ENCODE assay signal across 22 cellular contexts in the genomic region with DNA sequence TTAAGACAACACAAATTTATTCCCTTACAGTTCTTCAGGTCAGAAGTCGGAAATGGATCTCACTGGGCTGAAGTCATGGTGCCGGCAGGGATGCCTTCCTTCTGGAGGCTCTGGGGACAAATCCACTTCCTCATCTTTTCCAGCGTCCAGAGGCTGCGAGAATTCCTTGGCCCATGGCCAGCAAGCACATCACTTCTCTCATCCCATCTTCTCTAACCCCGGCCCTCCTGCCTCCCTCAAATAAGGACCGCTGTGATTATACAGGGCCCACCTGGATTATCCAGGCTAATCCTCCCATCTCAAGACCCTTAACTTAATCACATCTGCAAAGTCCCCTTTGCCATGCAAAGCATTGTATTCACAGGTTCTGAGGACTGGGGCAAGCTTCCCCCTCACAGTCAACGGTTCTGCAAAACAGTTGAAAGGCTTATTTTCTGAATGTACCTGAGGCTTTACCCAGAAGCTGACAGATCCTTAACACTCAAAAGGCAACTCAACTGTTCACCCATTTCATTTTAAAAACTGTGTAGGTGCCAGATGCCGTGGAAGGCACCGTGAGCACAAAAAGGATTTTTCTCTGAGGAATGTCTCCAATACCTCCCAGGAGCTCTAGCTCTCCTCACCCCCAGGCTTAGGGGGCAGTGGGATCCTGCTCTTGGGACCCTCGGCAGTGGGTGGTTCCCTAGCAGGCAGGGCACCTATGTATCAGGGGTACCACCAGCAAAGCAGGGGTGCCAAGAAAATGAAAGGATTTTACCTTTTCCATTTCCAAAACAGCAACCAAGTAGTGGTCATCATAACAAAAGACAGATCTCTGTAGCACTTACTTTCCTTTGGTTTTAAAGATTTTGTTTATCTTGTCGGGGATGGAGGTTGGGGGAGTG.
DNase-seq lines count a peak whose midpoint lies in the region; ATAC-seq and TF ChIP-seq lines count a peak whose summit lies in the region.
"Had no signal": no experiment of that assay in that cellular context is flagged by ENCODE, and none has a peak within 500 bp of the region (broad histone marks: within the 10 kb centered on the region; RNA-seq: fewer than 3 reads in every experiment).

No MANE protein-coding gene starts in this region.

- H3K27ac Mint-ChIP-seq in activated naive CD4-positive, alpha-beta T cell treated with anti-CD3 and anti-CD28 coated beads, Interleukin-2, amount 50 U/mL, for 72 hours, result peak overlapping the region; percentile 55 to 72
- no peak overlapping the region for H3K27ac Mint-ChIP-seq in stimulated activated naive B cell treated with anti-CD40 and anti-IgM and Interleukin-4, amounts not matched to agents 10 μg/mL and 1 μg/mL and 100 μg/mL, for 72 hours

- peaks cover 0 to 6% (median 0%) of the 10 kb centered on the region in 4 donors for H3K4me1 ChIP-seq in esophagus muscularis mucosa

- ATAC-seq in activated naive CD4-positive, alpha-beta T cell treated with anti-CD3 and anti-CD28 coated beads, Interleukin-2, amount 50 U/mL, for 72 hours, result no peak
- no peak for ATAC-seq in stimulated activated naive B cell treated with anti-CD40 and anti-IgM and Interleukin-4, amounts not matched to agents 10 μg/mL and 1 μg/mL and 100 μg/mL, for 72 hours (replicated peaks)
- ATAC-seq: HCT116, Panc1 had no signal

- no peak overlapping the region for H3K4me3 Mint-ChIP-seq in stimulated activated naive B cell treated with anti-CD40 and anti-IgM and Interleukin-4, amounts not matched to agents 10 μg/mL and 1 μg/mL and 100 μg/mL, for 72 hours

- no peaks in the 10 kb centered on the region for H3K9me3 Mint-ChIP-seq in activated naive CD4-positive, alpha-beta T cell treated with anti-CD3 and anti-CD28 coated beads, Interleukin-2, amount 50 U/mL, for 72 hours
- no peaks in the 10 kb centered on the region for H3K9me3 Mint-ChIP-seq in stimulated activated naive B cell treated with anti-CD40 and anti-IgM and Interleukin-4, amounts not matched to agents 10 μg/mL and 1 μg/mL and 100 μg/mL, for 72 hours

- H3K9me3 ChIP-seq in WERI-Rb-1 (ENCODE audit: severe bottlenecking) (no peaks in the 10 kb centered on the region), esophagus muscularis mucosa (no peaks in the 10 kb centered on the region)

- H3K4me3 ChIP-seq in WERI-Rb-1 (ENCODE audit: low read depth, low read length), result no peak overlapping the region
- no peak overlapping the region for H3K4me3 ChIP-seq in esophagus muscularis mucosa

- TF ChIP-seq EP300 in esophagus muscularis mucosa (IDR thresholded peaks at IDR 0.05), result no peak

- TF ChIP-seq POLR2A in esophagus muscularis mucosa (IDR thresholded peaks at IDR 0.05; ENCODE audit: low read depth), result no peak

- H3K36me3 ChIP-seq in WERI-Rb-1 (no peaks in the 10 kb centered on the region), esophagus muscularis mucosa (peaks cover 0 to 9% (median 2%) of the 10 kb centered on the region in 4 donors)

- H3K27me3 ChIP-seq in WERI-Rb-1 (ENCODE audit: insufficient read depth, low read depth, severe bottlenecking), result no peaks in the 10 kb centered on the region
- H3K27me3 ChIP-seq in esophagus muscularis mucosa, result no peaks in the 10 kb centered on the region

- H3K36me3 Mint-ChIP-seq in activated naive CD4-positive, alpha-beta T cell treated with anti-CD3 and anti-CD28 coated beads, Interleukin-2, amount 50 U/mL, for 72 hours, result no peaks in the 10 kb centered on the region
- H3K36me3 Mint-ChIP-seq in stimulated activated naive B cell treated with anti-CD40 and anti-IgM and Interleukin-4, amounts not matched to agents 10 μg/mL and 1 μg/mL and 100 μg/mL, for 72 hours, result no peaks in the 10 kb centered on the region

- 81% methylated on average over 11 of the region's 11 CpGs for WGBS in esophagus muscularis mucosa

- intact Hi-C loops in esophagus muscularis mucosa (cut with DNase I), result no loop called here

- H3K27ac ChIP-seq in WERI-Rb-1 (no peak overlapping the region), esophagus muscularis mucosa (replicated peaks in 1 of 4) (no peak overlapping the region)
- H3K27ac ChIP-seq: KMS-11 had no signal

- no peak for DNase-seq in activated naive CD4-positive, alpha-beta T cell treated with anti-CD3 and anti-CD28 coated beads, Interleukin-2, amount 50 U/mL, for 72 hours (ENCODE audit: low spot score in 2 of 2)
- no peak for DNase-seq in activated naive CD4-positive, alpha-beta T cell treated with anti-CD3 and anti-CD28 coated beads, Interleukin-2, amount 50 U/mL, for 16 hours
- DNase-seq in WERI-Rb-1 (peak; percentile 52), esophagus muscularis mucosa (ENCODE audit: extremely low spot score) (peak; percentile 88), hepatic stellate cell (ENCODE audit: low spot score) (no peak), NCI-H69 (lab: John Stamatoyannopoulos, UW) (no peak)
- DNase-seq in stimulated activated naive B cell treated with anti-CD40 and anti-IgM and Interleukin-4, amounts not matched to agents 10 μg/mL and 1 μg/mL and 100 μg/mL, for 72 hours, result no peak
- DNase-seq: 8988T, Calu3, DMS153, DND-41, IMR-90, NCI-H1048, NCI-H1417, NCI-H1694, NCI-H2081, NCI-H2227 treated with DMSO at 0.1 percent for 48 hours, NCI-H748 treated with DMSO at 0.1 percent for 48 hours, SHP77 treated with DMSO at 0.1 percent for 48 hours had no signal

- H3K4me1 Mint-ChIP-seq in stimulated activated naive B cell treated with anti-CD40 and anti-IgM and Interleukin-4, amounts not matched to agents 10 μg/mL and 1 μg/mL and 100 μg/mL, for 72 hours, result peaks cover 0 to 2% of the 10 kb centered on the region in 2 donors

- TF ChIP-seq CTCF in WERI-Rb-1 (IDR thresholded peaks at IDR 0.05; ENCODE audit: low read depth, low read length), result no peak
- no peak for TF ChIP-seq CTCF in esophagus muscularis mucosa (IDR thresholded peaks at IDR 0.05)

- no peaks in the 10 kb centered on the region for H3K27me3 Mint-ChIP-seq in stimulated activated naive B cell treated with anti-CD40 and anti-IgM and Interleukin-4, amounts not matched to agents 10 μg/mL and 1 μg/mL and 100 μg/mL, for 72 hours

Comparison
In these comparisons a context has a peak if more than half of its experiments do, and no peak if none do; other contexts are left out.
1. DNase-seq: peak in WERI-Rb-1 (single experiment) and esophagus muscularis mucosa (single experiment); none in activated naive CD4-positive, alpha-beta T cell treated with anti-CD3 and anti-CD28 coated beads, Interleukin-2, amount 50 U/mL, for 72 hours (0 of 2), activated naive CD4-positive, alpha-beta T cell treated with anti-CD3 and anti-CD28 coated beads, Interleukin-2, amount 50 U/mL, for 16 hours (single experiment), stimulated activated naive B cell treated with anti-CD40 and anti-IgM and Interleukin-4, amounts not matched to agents 10 μg/mL and 1 μg/mL and 100 μg/mL, for 72 hours (single experiment), hepatic stellate cell (single experiment) and NCI-H69 (single experiment).